In genomic region chr17:62628845-62629555, GRCh38 we compare ENCODE assay signal across 9 cellular contexts. TPM values are rescaled to one million over a fixed set of nuclear protein-coding genes. Genes with fewer than 3 reads are reported as not detected.
DNase-seq lines count a peak whose midpoint lies in the region; ATAC-seq, FAIRE-seq and TF ChIP-seq lines count a peak whose summit lies in the region.
"Had no signal": no experiment of that assay in that cellular context is flagged by ENCODE, and none has a peak within 500 bp of the region (broad histone marks: within the 10 kb centered on the region; RNA-seq: fewer than 3 reads in every experiment).

No MANE protein-coding gene starts in this region.

- H3K9me3 ChIP-seq in cardiac muscle cell (ENCODE audit: low read depth): no peaks in the 10 kb centered on the region
- H3K9me3 ChIP-seq in mesenchymal stem cell (ENCODE audit: control insufficient read depth, low read length): no peaks in the 10 kb centered on the region
- no peaks in the 10 kb centered on the region for H3K9me3 ChIP-seq in aorta (ENCODE audit: control insufficient read depth, low read length)

- intact Hi-C loops in Right ventricle myocardium inferior (cut with DNase I): no loop called here
- intact Hi-C loops in aorta (cut with DNase I): loop anchor here in 1 of 2 donors (2.0 to 5.0 kb wide), 2 partner anchors 24 to 53 kb away; no protein-coding TSS in a partner anchor

- H3K4me3 ChIP-seq in cardiac muscle cell (peak overlapping the region; percentile 44), cardiac fibroblast (replicated peaks in 1 of 2; ENCODE audit: low read depth in 2 of 2, low read length in 2 of 2) (peak overlapping the region; percentile 74 to 78), mesenchymal stem cell (ENCODE audit: insufficient read depth in 1 of 2, low read depth in 1 of 2, low read length in 2 of 2) (peak overlapping the region; percentile 50 to 89), aorta (ENCODE audit: low read length in 2 of 2) (peak overlapping the region; percentile 61)

- peak overlapping the region; percentile 95 for H4K91ac ChIP-seq in mesenchymal stem cell (ENCODE audit: low read length)

- H3K27me3 ChIP-seq in cardiac muscle cell: no peaks in the 10 kb centered on the region
- H3K27me3 ChIP-seq in mesenchymal stem cell (ENCODE audit: control insufficient read depth in 1 of 2, insufficient read depth in 1 of 2, low read length in 2 of 2): no peaks in the 10 kb centered on the region
- no peaks in the 10 kb centered on the region for H3K27me3 ChIP-seq in aorta (ENCODE audit: control insufficient read depth in 1 of 2, insufficient read depth in 2 of 2, low read length in 1 of 2)

- WGBS in mesenchymal stem cell: 3% methylated on average over 15 of the region's 18 CpGs
- WGBS in aorta, 2 donors: 4 to 6% methylated on average over 18 of the region's 18 CpGs

- H3K27ac ChIP-seq in cardiac muscle cell (peak overlapping the region; percentile 86), mesenchymal stem cell (ENCODE audit: low read length, poor library complexity, severe bottlenecking) (peak overlapping the region; percentile 95), aorta (ENCODE audit: low read depth in 1 of 2, low read length in 2 of 2) (peak overlapping the region; percentile 10 to 42)

- TF ChIP-seq CTCF in cardiac muscle cell (IDR thresholded peaks at IDR 0.05; ENCODE audit: low read depth, low read length) (no peak), cardiac fibroblast (IDR thresholded peaks at IDR 0.05; ENCODE audit: low read depth, low read length) (no peak)

- peak overlapping the region; percentile 88 to 97 for H3K18ac ChIP-seq in mesenchymal stem cell (ENCODE audit: low read depth in 1 of 2, low read length in 2 of 2)

- H3K4me2 ChIP-seq in mesenchymal stem cell (ENCODE audit: low read length, poor library complexity, severe bottlenecking): peak overlapping the region; percentile 87

- TF ChIP-seq POLR2A in GM12892 (IDR thresholded peaks at IDR 0.05; ENCODE audit: low read depth, low read length): no peak

- H2BK5ac ChIP-seq in mesenchymal stem cell (ENCODE audit: low read depth, low read length, poor library complexity, severe bottlenecking): peak overlapping the region; percentile 68

- peak overlapping the region; percentile 89 for H4K8ac ChIP-seq in mesenchymal stem cell (ENCODE audit: low read length)

- H2BK120ac ChIP-seq in mesenchymal stem cell (ENCODE audit: low read depth, low read length): peak overlapping the region; percentile 94

- H3K14ac ChIP-seq in mesenchymal stem cell (ENCODE audit: low read length in 2 of 2): peak overlapping the region in 1 of 2 experiments; percentile 94

- peak overlapping the region; percentile 84 for H2BK15ac ChIP-seq in mesenchymal stem cell (ENCODE audit: low read depth, poor library complexity, severe bottlenecking)

- H3K23ac ChIP-seq in mesenchymal stem cell (ENCODE audit: low read length in 2 of 2): peak overlapping the region; percentile 16 to 83

- FAIRE-seq in GM12892 (lab: Jason Lieb, UNC): no peak
- FAIRE-seq: islet of Langerhans had no signal

- DNase-seq in cardiac muscle cell (ENCODE audit: low read depth in 1 of 2, low spot score in 1 of 2) (peak; percentile 64 to 71), Right ventricle myocardium inferior (ENCODE audit: missing footprints) (no peak), cardiac fibroblast (ENCODE audit: low read depth in 2 of 2) (peak; percentile 43 to 64), mesenchymal stem cell (peak; percentile 89), aorta (peak in 1 of 2 donors; percentile 73), GM12892 (ENCODE audit: insufficient read length) (no peak)
- DNase-seq in NK-92 treated with Interleukin-12 subunit alpha and Interleukin-12 subunit beta, amount 100 ng/mL, for 24 hours (lab: John Stamatoyannopoulos, UW): no peak
- DNase-seq in activated CD8-positive, alpha-beta memory T cell treated with anti-CD3 and anti-CD28 coated beads for 24 hours: no peak

- H3K4me1 ChIP-seq in cardiac muscle cell (ENCODE audit: low read depth) (peaks cover 23% of the 10 kb centered on the region), mesenchymal stem cell (ENCODE audit: control insufficient read depth, insufficient read depth, low read depth, low read length) (peaks cover 49% of the 10 kb centered on the region), aorta (ENCODE audit: control insufficient read depth in 1 of 2, insufficient read depth in 2 of 2, low read length in 2 of 2) (no peaks in the 10 kb centered on the region)

- H3K9ac ChIP-seq in mesenchymal stem cell (ENCODE audit: low read length): peak overlapping the region; percentile 96

- ATAC-seq in Right ventricle myocardium inferior (no peak), aorta (ENCODE audit: low FRiP score) (no peak)

- peak overlapping the region; percentile 86 to 92 for H2BK12ac ChIP-seq in mesenchymal stem cell (ENCODE audit: low read length in 2 of 2)

- H3K36me3 ChIP-seq in cardiac muscle cell (no peaks in the 10 kb centered on the region), mesenchymal stem cell (ENCODE audit: control insufficient read depth in 1 of 2, insufficient read depth in 2 of 2, low read depth in 1 of 2, low read length in 2 of 2) (peaks cover 13 to 34% of the 10 kb centered on the region in 2 experiments), aorta (ENCODE audit: control insufficient read depth in 1 of 2, insufficient read depth in 2 of 2, low read length in 1 of 2) (no peaks in the 10 kb centered on the region)

- H2AK5ac ChIP-seq in mesenchymal stem cell (ENCODE audit: low read length, severe bottlenecking): peak overlapping the region; percentile 18

- no peak overlapping the region for H2AFZ ChIP-seq in mesenchymal stem cell (ENCODE audit: low read depth, low read length)

- H3K79me1 ChIP-seq in mesenchymal stem cell (replicated peaks; ENCODE audit: low read length, poor library complexity, severe bottlenecking): peaks cover 5% of the 10 kb centered on the region

- H3K4ac ChIP-seq in mesenchymal stem cell (ENCODE audit: low read depth in 1 of 2, low read length in 2 of 2): peak overlapping the region; percentile 88 to 94

RNA-seq across cellular contexts. Expression of gene MRC2, which starts 1.5 kb away (rescaled TPM):
- 76.0 and 136 TPM in 2 replicates for total RNA-seq in cardiac muscle cell
- polyA plus RNA-seq in cardiac muscle cell: 53.1 and 90.3 TPM in 2 replicates
- 33.8 TPM for total RNA-seq in Right ventricle myocardium inferior
- 173 TPM for polyA plus RNA-seq in mesenchymal stem cell (2013, experiment 1 of 2)
- polyA plus RNA-seq in mesenchymal stem cell (2013, experiment 2 of 2): 168 TPM
- 100 to 1,000 TPM in 1 of 2 donors, 10 to 100 TPM in 1; 93.8 to 232 TPM for total RNA-seq in aorta
- polyA plus RNA-seq in aorta: 100 to 1,000 TPM in 1 of 2 donors, 10 to 100 TPM in 1; 15.3 to 149 TPM
- 1.3 TPM for polyA plus RNA-seq in GM12892 (2012; ENCODE audit: missing spikeins)

Comparison
In these comparisons a context has a peak if more than half of its experiments do, and no peak if none do; other contexts are left out.
1. DNase-seq: peak in cardiac muscle cell (2 of 2), cardiac fibroblast (2 of 2) and mesenchymal stem cell (single experiment); none in Right ventricle myocardium inferior (single experiment), NK-92 treated with Interleukin-12 subunit alpha and Interleukin-12 subunit beta, amount 100 ng/mL, for 24 hours (single experiment), activated CD8-positive, alpha-beta memory T cell treated with anti-CD3 and anti-CD28 coated beads for 24 hours (single experiment) and GM12892 (single experiment).
2. H3K27ac ChIP-seq: peak in every context shown above with its lines; median percentile 95 in mesenchymal stem cell; 86 in cardiac muscle cell; 26 in aorta.
3. Peak in every context shown above with its lines, with median percentiles within 50 percentile points of each other: H3K4me3 ChIP-seq.